ENCODE assay signal across 1 cellular context in the genomic region with DNA sequence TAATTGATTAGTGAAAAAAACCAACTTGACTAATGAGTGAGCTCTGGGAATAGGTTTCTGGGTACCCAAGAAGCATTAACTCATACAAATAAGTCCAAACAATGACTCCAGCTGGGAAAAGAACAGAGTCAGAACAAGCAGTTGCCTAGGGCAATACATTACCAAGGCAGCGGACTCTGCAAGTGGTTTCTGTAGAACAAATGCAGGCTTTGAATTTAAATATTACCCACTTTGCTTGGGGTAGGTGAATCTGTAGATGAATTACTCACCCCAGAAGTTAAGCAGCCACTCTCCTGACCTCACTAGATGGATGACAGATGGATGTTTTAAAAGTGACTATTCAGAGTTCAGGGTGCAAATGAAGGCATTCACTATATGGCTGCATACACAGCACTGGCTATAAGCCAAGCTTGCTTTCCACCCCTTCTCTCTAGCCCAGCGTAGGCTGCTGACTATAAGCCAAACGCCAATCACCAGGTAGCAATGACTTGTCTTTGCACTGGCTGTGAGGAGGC.
TF ChIP-seq lines count a peak whose summit lies in the region.

No MANE protein-coding gene starts in this region.

TF ChIP-seq in K562, 482 proteins besides CTCF, POLR2A, EP300 and RAD21 (continued from another document):
- TF ChIP-seq, protein P1, sequence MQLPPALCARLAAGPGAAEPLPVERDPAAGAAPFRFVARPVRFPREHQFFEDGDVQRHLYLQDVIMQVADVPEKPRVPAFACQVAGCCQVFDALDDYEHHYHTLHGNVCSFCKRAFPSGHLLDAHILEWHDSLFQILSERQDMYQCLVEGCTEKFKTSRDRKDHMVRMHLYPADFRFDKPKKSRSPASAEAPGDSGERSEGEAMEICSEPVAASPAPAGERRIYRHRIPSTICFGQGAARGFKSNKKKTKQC (CRISPR knock-in tag; IDR thresholded peaks at IDR 0.05) = no peak
- TF ChIP-seq WHSC1 (IDR thresholded peaks at IDR 0.05; ENCODE audit: low read length) = no peak
- no peak for TF ChIP-seq SRSF1 (IDR thresholded peaks at IDR 0.05; ENCODE audit: low read depth, low read length)
- TF ChIP-seq STAT6 (CRISPR knock-in tag; IDR thresholded peaks at IDR 0.05) = no peak
- TF ChIP-seq, protein P2, sequence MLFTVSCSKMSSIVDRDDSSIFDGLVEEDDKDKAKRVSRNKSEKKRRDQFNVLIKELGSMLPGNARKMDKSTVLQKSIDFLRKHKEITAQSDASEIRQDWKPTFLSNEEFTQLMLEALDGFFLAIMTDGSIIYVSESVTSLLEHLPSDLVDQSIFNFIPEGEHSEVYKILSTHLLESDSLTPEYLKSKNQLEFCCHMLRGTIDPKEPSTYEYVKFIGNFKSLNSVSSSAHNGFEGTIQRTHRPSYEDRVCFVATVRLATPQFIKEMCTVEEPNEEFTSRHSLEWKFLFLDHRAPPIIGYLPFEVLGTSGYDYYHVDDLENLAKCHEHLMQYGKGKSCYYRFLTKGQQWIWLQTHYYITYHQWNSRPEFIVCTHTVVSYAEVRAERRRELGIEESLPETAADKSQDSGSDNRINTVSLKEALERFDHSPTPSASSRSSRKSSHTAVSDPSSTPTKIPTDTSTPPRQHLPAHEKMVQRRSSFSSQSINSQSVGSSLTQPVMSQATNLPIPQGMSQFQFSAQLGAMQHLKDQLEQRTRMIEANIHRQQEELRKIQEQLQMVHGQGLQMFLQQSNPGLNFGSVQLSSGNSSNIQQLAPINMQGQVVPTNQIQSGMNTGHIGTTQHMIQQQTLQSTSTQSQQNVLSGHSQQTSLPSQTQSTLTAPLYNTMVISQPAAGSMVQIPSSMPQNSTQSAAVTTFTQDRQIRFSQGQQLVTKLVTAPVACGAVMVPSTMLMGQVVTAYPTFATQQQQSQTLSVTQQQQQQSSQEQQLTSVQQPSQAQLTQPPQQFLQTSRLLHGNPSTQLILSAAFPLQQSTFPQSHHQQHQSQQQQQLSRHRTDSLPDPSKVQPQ (CRISPR knock-in tag; IDR thresholded peaks at IDR 0.05; ENCODE audit: borderline replicate concordance) = no peak
- no peak for TF ChIP-seq ZNF174 (CRISPR knock-in tag; IDR thresholded peaks at IDR 0.05)
- no peak for TF ChIP-seq LCOR (CRISPR knock-in tag; IDR thresholded peaks at IDR 0.05)
- no peak for TF ChIP-seq ETV6 (IDR thresholded peaks at IDR 0.05; ENCODE audit: borderline replicate concordance in 1 of 2, low read depth in 2 of 2, low read length in 1 of 2)
- no peak for TF ChIP-seq ETV6 (CRISPR knock-in tag; IDR thresholded peaks at IDR 0.05; ENCODE audit: borderline replicate concordance)
- TF ChIP-seq JUN (IDR thresholded peaks at IDR 0.05; ENCODE audit: borderline replicate concordance, low read depth, low read length) = no peak
- no peak for TF ChIP-seq JUN (CRISPR knock-in tag; IDR thresholded peaks at IDR 0.05; ENCODE audit: borderline replicate concordance)
TF ChIP-seq in K562: peak in this region for 9.
